ENCODE assay signal across 11 cellular contexts in genomic region chr1:230282157-230282556, GRCh38.
DNase-seq lines count a peak whose midpoint lies in the region; ATAC-seq, FAIRE-seq and TF ChIP-seq lines count a peak whose summit lies in the region.
"Had no signal": no experiment of that assay in that cellular context is flagged by ENCODE, and none has a peak within 500 bp of the region (broad histone marks: within the 10 kb centered on the region; RNA-seq: fewer than 3 reads in every experiment).

No MANE protein-coding gene starts in this region.

- ATAC-seq in CD4-positive, alpha-beta T cell (ENCODE audit: poor library complexity), result no peak
- ATAC-seq in GM21576 (IDR thresholded peaks at IDR 0.05; ENCODE audit: unreplicated experiment) (peak; percentile 55), GM21619 (IDR thresholded peaks at IDR 0.05; ENCODE audit: unreplicated experiment) (no peak)

- TF ChIP-seq POLR2A in endothelial cell of umbilical vein (IDR thresholded peaks at IDR 0.05; ENCODE audit: low read depth, low read length), result no peak

- no peak overlapping the region for H3K27ac ChIP-seq in CD4-positive, alpha-beta T cell (ENCODE audit: low read depth, low read length)
- no peak overlapping the region for H3K27ac ChIP-seq in endothelial cell of umbilical vein (ENCODE audit: insufficient read depth, low read depth, low read length)
- H3K27ac ChIP-seq: breast epithelium, ovary had no signal

- peak overlapping the region; percentile 12 for H3K4me2 ChIP-seq in endothelial cell of umbilical vein (ENCODE audit: insufficient read depth, low read length)

- dilution Hi-C loops in endothelial cell of umbilical vein (cut with MboI; ENCODE audit: extremely low pct_ligation_motif_present, low sequenced_read_pairs), result no loop called here

- H3K9me3 ChIP-seq in CD4-positive, alpha-beta T cell (ENCODE audit: control insufficient read depth, low read length), result no peaks in the 10 kb centered on the region
- no peaks in the 10 kb centered on the region for H3K9me3 ChIP-seq in endothelial cell of umbilical vein (replicated peaks; ENCODE audit: control insufficient read depth, insufficient read depth, low read length)
- H3K9me3 ChIP-seq: breast epithelium, ovary had no signal

- H3K9me3 Mint-ChIP-seq in CD4-positive, alpha-beta T cell, result no peaks in the 10 kb centered on the region

- no peak overlapping the region for H3K9ac ChIP-seq in endothelial cell of umbilical vein (replicated peaks; ENCODE audit: extremely low read depth, insufficient read depth, low read length)

- H3K36me3 Mint-ChIP-seq in CD4-positive, alpha-beta T cell (ENCODE audit: low read depth), result peaks cover 20% of the 10 kb centered on the region

- no peaks in the 10 kb centered on the region for H3K27me3 ChIP-seq in CD4-positive, alpha-beta T cell (ENCODE audit: control insufficient read depth, insufficient read depth, low read length)
- no peaks in the 10 kb centered on the region for H3K27me3 ChIP-seq in endothelial cell of umbilical vein (ENCODE audit: control insufficient read depth in 2 of 2, insufficient read depth in 2 of 2, low read length in 2 of 2)
- H3K27me3 ChIP-seq: breast epithelium, ovary had no signal

- no peaks in the 10 kb centered on the region for H3K27me3 Mint-ChIP-seq in CD4-positive, alpha-beta T cell

- H3K4me3 ChIP-seq in endothelial cell of umbilical vein (replicated peaks in 1 of 3; ENCODE audit: insufficient read depth in 1 of 3, low read depth in 1 of 3, low read length in 3 of 3), result no peak overlapping the region
- H3K4me3 ChIP-seq: breast epithelium, ovary had no signal

- CTCF ChIA-PET in CD4-positive, alpha-beta T cell (lab: Charles Lee), result no interaction called here
- CTCF ChIA-PET in endothelial cell of umbilical vein (lab: Charles Lee), result interaction anchor here (0.7 to 1.7 kb wide), 3 partner anchors 12 to 567 kb away, joined by 3 to 5 read pairs (median 4); no protein-coding TSS in a partner anchor

- intact Hi-C loops in CD4-positive, alpha-beta T cell (cut with DNase I, micrococcal nuclease), result no loop called here
- intact Hi-C loops in endothelial cell of umbilical vein (cut with micrococcal nuclease), result no loop called here

- H3K27ac Mint-ChIP-seq in CD4-positive, alpha-beta T cell, result peak overlapping the region; percentile 59

- H3K36me3 ChIP-seq in endothelial cell of umbilical vein (ENCODE audit: control insufficient read depth in 2 of 2, extremely low read depth in 1 of 2, insufficient read depth in 2 of 2, low read length in 2 of 2), result peaks cover 0 to 5% of the 10 kb centered on the region in 2 experiments
- H3K36me3 ChIP-seq: breast epithelium, ovary had no signal

- H3K4me3 Mint-ChIP-seq in CD4-positive, alpha-beta T cell, result no peak overlapping the region

- no peaks in the 10 kb centered on the region for H3K9me1 ChIP-seq in endothelial cell of umbilical vein (replicated peaks; ENCODE audit: control insufficient read depth, extremely low read depth, insufficient read depth, low read length)

- no peaks in the 10 kb centered on the region for H3K79me2 ChIP-seq in endothelial cell of umbilical vein (ENCODE audit: control insufficient read depth, insufficient read depth, low read length)

- DNase-seq in CD4-positive, alpha-beta T cell, result no peak
- DNase-seq in NCI-H748 (lab: John Stamatoyannopoulos, UW; ENCODE audit: unreplicated experiment), result peak; percentile 61
- peak; percentile 75 for DNase-seq in endothelial cell of umbilical vein (ENCODE audit: low read depth, low spot score)
- no peak for DNase-seq in HCEC 1CT
- DNase-seq in 8988T, result no peak
- DNase-seq in AML-193 (lab: John Stamatoyannopoulos, UW), result no peak
- DNase-seq: trophoblast cell had no signal

- no TSS peak for BruUV-seq in endothelial cell of umbilical vein (replicated peaks; lab: Mats Ljungman, UMichigan)

- POLR2A ChIA-PET in CD4-positive, alpha-beta T cell (lab: Charles Lee), result no interaction called here
- POLR2A ChIA-PET in endothelial cell of umbilical vein (lab: Charles Lee), result no interaction called here

- no peak overlapping the region for H2AFZ ChIP-seq in endothelial cell of umbilical vein (ENCODE audit: low read depth, low read length)

- peaks cover 5% of the 10 kb centered on the region for H3K4me1 ChIP-seq in endothelial cell of umbilical vein (ENCODE audit: control insufficient read depth, extremely low read depth, insufficient read depth, low read length)
- H3K4me1 ChIP-seq: breast epithelium had no signal

- peaks cover 32% of the 10 kb centered on the region for H3K4me1 Mint-ChIP-seq in CD4-positive, alpha-beta T cell (ENCODE audit: low read depth)

- no peaks in the 10 kb centered on the region for H4K20me1 ChIP-seq in endothelial cell of umbilical vein (replicated peaks; ENCODE audit: control insufficient read depth, extremely low read depth, insufficient read depth, low read length)

- TF ChIP-seq CTCF in CD4-positive, alpha-beta T cell (IDR thresholded peaks at IDR 0.05), result no peak
- no peak for TF ChIP-seq CTCF in endothelial cell of umbilical vein (IDR thresholded peaks at IDR 0.05; ENCODE audit: extremely low read depth in 1 of 2, insufficient read depth in 1 of 2, low read depth in 1 of 2, low read length in 2 of 2)

- FAIRE-seq in endothelial cell of umbilical vein (lab: Jason Lieb, UNC), result peak; percentile 47

TF ChIP-seq in endothelial cell of umbilical vein, 7 proteins besides CTCF, POLR2A, EP300 and RAD21:
- peak; percentile 48 for TF ChIP-seq POLR2AphosphoS5 (IDR thresholded peaks at IDR 0.05; ENCODE audit: insufficient read depth, low read depth, low read length)
- TF ChIP-seq MYC (IDR thresholded peaks at IDR 0.05; ENCODE audit: low read depth, low read length), result no peak

Comparison
In these comparisons a context has a peak if more than half of its experiments do, and no peak if none do; other contexts are left out.
1. DNase-seq: peak in NCI-H748 (single experiment) and endothelial cell of umbilical vein (single experiment); none in CD4-positive, alpha-beta T cell (0 of 10), HCEC 1CT (single experiment), 8988T (single experiment) and AML-193 (0 of 2).